ENCODE assay signal across 8 cellular contexts in the genomic region with DNA sequence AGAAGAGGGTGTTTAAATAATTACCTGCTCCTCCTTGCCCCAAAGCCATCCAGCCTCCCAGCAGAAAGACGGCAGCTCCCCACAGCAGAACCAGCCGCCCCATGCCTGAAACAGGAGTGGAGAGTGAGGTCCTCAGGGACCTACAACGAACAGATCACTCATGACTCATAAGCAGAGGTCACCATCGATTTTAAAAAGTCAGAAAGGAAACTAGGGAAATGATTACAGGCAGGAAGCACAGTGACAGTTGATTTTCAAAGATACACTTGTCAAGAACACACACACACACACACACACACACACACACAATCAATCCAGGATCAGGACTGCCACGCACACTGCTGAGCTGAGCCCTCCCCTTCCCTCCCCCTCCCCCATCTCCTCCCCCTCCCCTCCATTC. TPM values are rescaled to one million over a fixed set of nuclear protein-coding genes. Genes with fewer than 3 reads are reported as not detected.
DNase-seq lines count a peak whose midpoint lies in the region; ATAC-seq, FAIRE-seq and TF ChIP-seq lines count a peak whose summit lies in the region.

A gene with protein sequence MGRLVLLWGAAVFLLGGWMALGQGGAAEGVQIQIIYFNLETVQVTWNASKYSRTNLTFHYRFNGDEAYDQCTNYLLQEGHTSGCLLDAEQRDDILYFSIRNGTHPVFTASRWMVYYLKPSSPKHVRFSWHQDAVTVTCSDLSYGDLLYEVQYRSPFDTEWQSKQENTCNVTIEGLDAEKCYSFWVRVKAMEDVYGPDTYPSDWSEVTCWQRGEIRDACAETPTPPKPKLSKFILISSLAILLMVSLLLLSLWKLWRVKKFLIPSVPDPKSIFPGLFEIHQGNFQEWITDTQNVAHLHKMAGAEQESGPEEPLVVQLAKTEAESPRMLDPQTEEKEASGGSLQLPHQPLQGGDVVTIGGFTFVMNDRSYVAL (minus strand): TSS at position 118 of the 400 bp plus-strand sequence. CDS start 15 bp downstream, at position 103.

- H3K27ac Mint-ChIP-seq in activated CD8-positive, alpha-beta T cell treated with anti-CD3 and anti-CD28 coated beads for 36 hours: peak within 1 kb of the TSS; percentile 40

- ATAC-seq in HG03520 (IDR thresholded peaks at IDR 0.05; ENCODE audit: unreplicated experiment) (peak; percentile 67), GM18517 (IDR thresholded peaks at IDR 0.05; ENCODE audit: unreplicated experiment) (no peak)
- ATAC-seq in activated CD8-positive, alpha-beta T cell treated with anti-CD3 and anti-CD28 coated beads for 36 hours: peak; percentile 80

- FAIRE-seq in D721Med (lab: Jason Lieb, UNC): no peak

- no peaks in the 10 kb centered on the region for H3K36me3 Mint-ChIP-seq in activated CD8-positive, alpha-beta T cell treated with anti-CD3 and anti-CD28 coated beads for 36 hours (ENCODE audit: low read depth)

- intact Hi-C loops in activated CD8-positive, alpha-beta T cell treated with anti-CD3 and anti-CD28 coated beads for 36 hours (cut with micrococcal nuclease): no loop called here

- peaks cover 22% of the 10 kb centered on the region for H3K27me3 Mint-ChIP-seq in activated CD8-positive, alpha-beta T cell treated with anti-CD3 and anti-CD28 coated beads for 36 hours

- H3K4me3 Mint-ChIP-seq in activated CD8-positive, alpha-beta T cell treated with anti-CD3 and anti-CD28 coated beads for 36 hours: peak within 1 kb of the TSS; percentile 8

- no peaks in the 10 kb centered on the region for H3K9me3 Mint-ChIP-seq in activated CD8-positive, alpha-beta T cell treated with anti-CD3 and anti-CD28 coated beads for 36 hours

- peak; percentile 28 for DNase-seq in stimulated activated CD4-positive, alpha-beta T cell treated with anti-CD3 and anti-CD28 coated beads, Interleukin-1b, Interleukin-23, amount 100 ng/mL, for 48 hours
- no peak for DNase-seq in stimulated activated CD4-positive, alpha-beta T cell treated with anti-CD3 and anti-CD28 coated beads, Interleukin-4, amount 100 ng/mL, for 1 hour
- peak; percentile 41 for DNase-seq in activated CD8-positive, alpha-beta T cell treated with anti-CD3 and anti-CD28 coated beads for 36 hours
- DNase-seq in D721Med (ENCODE audit: insufficient read length, low spot score) (no peak), DMS79 (lab: John Stamatoyannopoulos, UW) (no peak), NCI-H510A (lab: John Stamatoyannopoulos, UW) (no peak)

- POLR2A ChIA-PET in activated CD8-positive, alpha-beta T cell treated with anti-CD3 and anti-CD28 coated beads for 36 hours (lab: Charles Lee): no interaction called here

- peaks cover 28% of the 10 kb centered on the region for H3K4me1 Mint-ChIP-seq in activated CD8-positive, alpha-beta T cell treated with anti-CD3 and anti-CD28 coated beads for 36 hours (ENCODE audit: low read depth)

- TF ChIP-seq CTCF in activated CD8-positive, alpha-beta T cell treated with anti-CD3 and anti-CD28 coated beads for 36 hours (IDR thresholded peaks at IDR 0.05): no peak
- TF ChIP-seq CTCF in D721Med (IDR thresholded peaks at IDR 0.05; ENCODE audit: insufficient read depth, missing control alignments): no peak

- CTCF ChIA-PET in activated CD8-positive, alpha-beta T cell treated with anti-CD3 and anti-CD28 coated beads for 36 hours (lab: Charles Lee): no interaction called here

RNA-seq across cellular contexts. Expression of the gene that starts here (rescaled TPM):
- under 1 TPM; 0.43 to 0.51 TPM for total RNA-seq in activated CD8-positive, alpha-beta T cell treated with anti-CD3 and anti-CD28 coated beads for 36 hours

Comparison
In these comparisons a context has a peak if more than half of its experiments do, and no peak if none do; other contexts are left out.
1. Peak in DNase-seq and ATAC-seq in activated CD8-positive, alpha-beta T cell treated with anti-CD3 and anti-CD28 coated beads for 36 hours; RNA of the gene not detected or under 1 TPM.